9 cellular contexts compared by ENCODE assay signal in the genomic region with DNA sequence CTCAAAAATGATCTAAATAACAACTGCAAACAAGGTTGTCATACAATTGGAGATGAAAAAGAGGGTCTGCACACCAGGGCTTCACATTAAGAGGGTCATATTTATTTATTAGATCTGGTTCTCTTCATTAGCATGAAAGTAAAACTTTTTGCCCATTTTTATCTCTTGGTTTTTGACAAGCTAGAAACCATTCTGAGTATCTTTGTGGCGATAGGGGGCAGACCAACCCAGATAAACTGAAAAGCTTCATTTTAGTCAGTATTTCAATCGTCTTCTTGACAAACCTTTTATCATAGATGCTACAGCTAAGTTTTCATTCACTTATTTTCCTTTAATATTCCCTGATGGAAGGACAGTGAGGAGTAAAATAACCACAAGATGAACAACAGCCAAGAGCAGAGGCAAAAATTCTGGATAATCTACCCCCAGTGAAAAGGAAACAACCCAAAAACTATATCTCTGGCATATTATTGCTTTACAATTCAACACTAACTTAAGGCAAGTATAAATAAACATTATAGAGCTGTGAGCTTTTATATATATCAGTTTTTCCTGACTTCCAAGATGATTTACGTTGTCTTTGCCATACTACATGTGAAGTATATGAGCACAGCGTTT. TPM values are rescaled to one million over a fixed set of nuclear protein-coding genes. Genes with fewer than 3 reads are reported as not detected.
DNase-seq lines count a peak whose midpoint lies in the region; ATAC-seq, FAIRE-seq and TF ChIP-seq lines count a peak whose summit lies in the region.
"Had no signal": no experiment of that assay in that cellular context is flagged by ENCODE, and none has a peak within 500 bp of the region (broad histone marks: within the 10 kb centered on the region; RNA-seq: fewer than 3 reads in every experiment).

No MANE protein-coding gene starts in this region.

- H3K9me3 Mint-ChIP-seq in activated naive CD4-positive, alpha-beta T cell treated with anti-CD3 and anti-CD28 coated beads, Interleukin-2, amount 50 U/mL, for 24 hours: no peaks in the 10 kb centered on the region
- no peaks in the 10 kb centered on the region for H3K9me3 Mint-ChIP-seq in stimulated activated naive CD8-positive, alpha-beta T cell treated with anti-CD3 and anti-CD28 coated beads, Interleukin-15, Interleukin-2, amounts not matched to agents 100 ng/mL and 50 ng/mL, for 24 hours

- intact Hi-C loops in kidney (cut with DNase I) (no loop called here), Right ventricle myocardium inferior (cut with DNase I) (loop anchor here (10.0 kb wide), 1 partner anchor 879 kb away; no protein-coding TSS in a partner anchor)

- H3K27ac ChIP-seq in kidney (ENCODE audit: low read depth in 2 of 2, low read length in 2 of 2): no peak overlapping the region
- H3K27ac ChIP-seq: neutrophil had no signal

- no peak for ATAC-seq in Right ventricle myocardium inferior
- no peak for ATAC-seq in GM18861 (IDR thresholded peaks at IDR 0.05; ENCODE audit: unreplicated experiment)

- H3K36me3 Mint-ChIP-seq in activated naive CD4-positive, alpha-beta T cell treated with anti-CD3 and anti-CD28 coated beads, Interleukin-2, amount 50 U/mL, for 24 hours: peaks cover 21% of the 10 kb centered on the region
- no peaks in the 10 kb centered on the region for H3K36me3 Mint-ChIP-seq in stimulated activated naive CD8-positive, alpha-beta T cell treated with anti-CD3 and anti-CD28 coated beads, Interleukin-15, Interleukin-2, amounts not matched to agents 100 ng/mL and 50 ng/mL, for 24 hours (ENCODE audit: low read depth)

- H3K4me3 ChIP-seq in LNCaP clone FGC (ENCODE audit: low read depth, low read length): no peak overlapping the region
- H3K4me3 ChIP-seq in kidney (ENCODE audit: low read length in 2 of 2): no peak overlapping the region

- POLR2A ChIA-PET in GM10248 (lab: Yijun Ruan, JAX): no interaction called here

- H3K4me1 ChIP-seq in kidney (ENCODE audit: control insufficient read depth in 1 of 2, insufficient read depth in 1 of 2, low read depth in 1 of 2, low read length in 2 of 2): no peaks in the 10 kb centered on the region

- no peak for FAIRE-seq in kidney (lab: Jason Lieb, UNC)

- CTCF ChIA-PET in GM10248 (lab: Yijun Ruan, JAX): interaction anchor here (0.9 to 2.7 kb wide), 11 partner anchors 9 to 1515 kb away, joined by 3 to 16 read pairs (median 4); no protein-coding TSS in a partner anchor

- peak overlapping the region; percentile 53 for H3K4me3 Mint-ChIP-seq in activated naive CD4-positive, alpha-beta T cell treated with anti-CD3 and anti-CD28 coated beads, Interleukin-2, amount 50 U/mL, for 24 hours
- H3K4me3 Mint-ChIP-seq in stimulated activated naive CD8-positive, alpha-beta T cell treated with anti-CD3 and anti-CD28 coated beads, Interleukin-15, Interleukin-2, amounts not matched to agents 100 ng/mL and 50 ng/mL, for 24 hours: peak overlapping the region; percentile 59

- peak overlapping the region; percentile 81 for H3K27ac Mint-ChIP-seq in activated naive CD4-positive, alpha-beta T cell treated with anti-CD3 and anti-CD28 coated beads, Interleukin-2, amount 50 U/mL, for 24 hours
- peak overlapping the region; percentile 75 for H3K27ac Mint-ChIP-seq in stimulated activated naive CD8-positive, alpha-beta T cell treated with anti-CD3 and anti-CD28 coated beads, Interleukin-15, Interleukin-2, amounts not matched to agents 100 ng/mL and 50 ng/mL, for 24 hours

- H3K9me3 ChIP-seq in kidney (ENCODE audit: control insufficient read depth in 1 of 2, low read length in 2 of 2): no peaks in the 10 kb centered on the region
- H3K9me3 ChIP-seq: neutrophil had no signal

- H3K9ac ChIP-seq in kidney (ENCODE audit: low read length in 2 of 2): no peak overlapping the region

- TF ChIP-seq CTCF in GM10248 (IDR thresholded peaks at IDR 0.05; ENCODE audit: control extremely low read depth, extremely low read depth, low read depth, missing control alignments): peak; percentile 47
- TF ChIP-seq CTCF in LNCaP clone FGC (IDR thresholded peaks at IDR 0.05; ENCODE audit: control insufficient read depth, extremely low read depth, insufficient read depth): peak; percentile 50
- TF ChIP-seq CTCF in kidney (IDR thresholded peaks at IDR 0.05; ENCODE audit: borderline replicate concordance, extremely low read depth, insufficient read depth): peak; percentile 26

- no peaks in the 10 kb centered on the region for H3K36me3 ChIP-seq in kidney (ENCODE audit: control insufficient read depth in 1 of 2, insufficient read depth in 2 of 2, low read length in 2 of 2)
- H3K36me3 ChIP-seq: neutrophil had no signal

- H3K4me1 Mint-ChIP-seq in activated naive CD4-positive, alpha-beta T cell treated with anti-CD3 and anti-CD28 coated beads, Interleukin-2, amount 50 U/mL, for 24 hours: peaks cover 86% of the 10 kb centered on the region
- H3K4me1 Mint-ChIP-seq in stimulated activated naive CD8-positive, alpha-beta T cell treated with anti-CD3 and anti-CD28 coated beads, Interleukin-15, Interleukin-2, amounts not matched to agents 100 ng/mL and 50 ng/mL, for 24 hours (ENCODE audit: low read depth): peaks cover 87% of the 10 kb centered on the region

- DNase-seq in GM10248 (ENCODE audit: extremely low spot score) (no peak), LNCaP clone FGC (ENCODE audit: low read depth) (no peak), kidney (no peak), COLO829 (ENCODE audit: low spot score) (no peak), Right ventricle myocardium inferior (ENCODE audit: missing footprints) (no peak)

- H3K27me3 Mint-ChIP-seq in activated naive CD4-positive, alpha-beta T cell treated with anti-CD3 and anti-CD28 coated beads, Interleukin-2, amount 50 U/mL, for 24 hours: no peaks in the 10 kb centered on the region
- no peaks in the 10 kb centered on the region for H3K27me3 Mint-ChIP-seq in stimulated activated naive CD8-positive, alpha-beta T cell treated with anti-CD3 and anti-CD28 coated beads, Interleukin-15, Interleukin-2, amounts not matched to agents 100 ng/mL and 50 ng/mL, for 24 hours

RNA-seq across cellular contexts. Expression of gene THEMIS, which starts 45.2 kb away (rescaled TPM):
- total RNA-seq in kidney: 3.3 TPM
- polyA plus RNA-seq in kidney (ENCODE audit: insufficient read depth, low read depth, low replicate concordance): not detected
- 0.08 TPM for total RNA-seq in Right ventricle myocardium inferior
